Comparison of ENCODE assay signal across 9 cellular contexts in genomic region chr2:225122582-225123486, GRCh38.
DNase-seq lines count a peak whose midpoint lies in the region; FAIRE-seq and TF ChIP-seq lines count a peak whose summit lies in the region.
"Had no signal": no experiment of that assay in that cellular context is flagged by ENCODE, and none has a peak within 500 bp of the region (broad histone marks: within the 10 kb centered on the region; RNA-seq: fewer than 3 reads in every experiment).

No MANE protein-coding gene starts in this region.

- no peak overlapping the region for H2AFZ ChIP-seq in KMS-11 (ENCODE audit: low read depth)

- H3K79me2 ChIP-seq in KMS-11 (ENCODE audit: insufficient read depth, low read depth): no peaks in the 10 kb centered on the region

- no peak for FAIRE-seq in small intestine (lab: Jason Lieb, UNC)

- WGBS in small intestine, 3 donors: 40 to 69% (median 56%) methylated on average over 15 of the region's 15 CpGs

- TF ChIP-seq CTCF in KMS-11 (conservative IDR thresholded peaks at IDR 0.05; ENCODE audit: low read depth, low read length): peak; percentile 48
- TF ChIP-seq CTCF in type B pancreatic cell (conservative IDR thresholded peaks at IDR 0.05): peak; percentile 76

- H3K4me2 ChIP-seq in KMS-11: no peak overlapping the region

- H3K27me3 ChIP-seq in KMS-11 (ENCODE audit: insufficient read depth, low read depth) (no peaks in the 10 kb centered on the region), small intestine (ENCODE audit: control insufficient read depth in 2 of 2, insufficient read depth in 2 of 2, low read length in 2 of 2) (no peaks in the 10 kb centered on the region)

- DNase-seq in NCI-H146 (lab: John Stamatoyannopoulos, UW) (peak; percentile 1), NCI-H146 treated with DMSO at 0.1 percent for 48 hours (lab: John Stamatoyannopoulos, UW; ENCODE audit: unreplicated experiment) (no peak), iris pigment epithelial cell (ENCODE audit: low read depth) (peak; percentile 32), type B pancreatic cell (ENCODE audit: extremely low spot score, unreplicated experiment) (no peak), DMS153 treated with DMSO at 0.1 percent for 48 hours (lab: John Stamatoyannopoulos, UW; ENCODE audit: unreplicated experiment) (no peak), small intestine (no peak)
- peak; percentile 5 for DNase-seq in activated CD4-positive, alpha-beta T cell treated with anti-CD3 and anti-CD28 coated beads, Interleukin-2, amount 50 U/mL, for 1 hour
- DNase-seq: naive B cell had no signal

- H3K36me3 ChIP-seq in KMS-11 (ENCODE audit: insufficient read depth): no peaks in the 10 kb centered on the region
- no peaks in the 10 kb centered on the region for H3K36me3 ChIP-seq in small intestine (ENCODE audit: control insufficient read depth in 2 of 2, insufficient read depth in 2 of 2, low read length in 2 of 2)

- H3K4me3 ChIP-seq in KMS-11 (IDR thresholded peaks at IDR 0.05; ENCODE audit: insufficient read depth, low read depth, low read length) (no peak overlapping the region), small intestine (ENCODE audit: low read depth in 1 of 2, low read length in 2 of 2) (no peak overlapping the region)

- H3K4me1 ChIP-seq in KMS-11 (ENCODE audit: low read depth, poor library complexity, severe bottlenecking) (peaks cover 21% of the 10 kb centered on the region), small intestine (ENCODE audit: control insufficient read depth in 2 of 2, insufficient read depth in 1 of 2, low read depth in 1 of 2, low read length in 1 of 2) (no peaks in the 10 kb centered on the region)

- H3K27ac ChIP-seq in KMS-11: no peak overlapping the region
- H3K27ac ChIP-seq in small intestine (ENCODE audit: low read depth in 1 of 2, low read length in 1 of 2): no peak overlapping the region

- no peak overlapping the region for H3K27ac Mint-ChIP-seq in type B pancreatic cell

- no peaks in the 10 kb centered on the region for H4K20me1 ChIP-seq in KMS-11 (ENCODE audit: insufficient read depth)

- no peaks in the 10 kb centered on the region for H3K9me3 Mint-ChIP-seq in type B pancreatic cell

- no peaks in the 10 kb centered on the region for H3K27me3 Mint-ChIP-seq in type B pancreatic cell

- no peaks in the 10 kb centered on the region for H3K9me3 ChIP-seq in small intestine (ENCODE audit: control insufficient read depth, low read depth)

- H3K4me3 Mint-ChIP-seq in type B pancreatic cell: no peak overlapping the region
- H3K4me3 Mint-ChIP-seq: naive B cell had no signal

- no peak overlapping the region for H3K9ac ChIP-seq in KMS-11

- H3K4me1 Mint-ChIP-seq in type B pancreatic cell (ENCODE audit: unreplicated experiment): no peaks in the 10 kb centered on the region

- H3K36me3 Mint-ChIP-seq in type B pancreatic cell: no peaks in the 10 kb centered on the region
- H3K36me3 Mint-ChIP-seq: naive B cell had no signal

Comparison
In these comparisons a context has a peak if more than half of its experiments do, and no peak if none do; other contexts are left out.
1. DNase-seq: peak in NCI-H146 (single experiment), activated CD4-positive, alpha-beta T cell treated with anti-CD3 and anti-CD28 coated beads, Interleukin-2, amount 50 U/mL, for 1 hour (single experiment) and iris pigment epithelial cell (single experiment); none in NCI-H146 treated with DMSO at 0.1 percent for 48 hours (single experiment), type B pancreatic cell (single experiment), DMS153 treated with DMSO at 0.1 percent for 48 hours (single experiment) and small intestine (single experiment).